Comparison of ENCODE assay signal across 2 cellular contexts in the genomic region with DNA sequence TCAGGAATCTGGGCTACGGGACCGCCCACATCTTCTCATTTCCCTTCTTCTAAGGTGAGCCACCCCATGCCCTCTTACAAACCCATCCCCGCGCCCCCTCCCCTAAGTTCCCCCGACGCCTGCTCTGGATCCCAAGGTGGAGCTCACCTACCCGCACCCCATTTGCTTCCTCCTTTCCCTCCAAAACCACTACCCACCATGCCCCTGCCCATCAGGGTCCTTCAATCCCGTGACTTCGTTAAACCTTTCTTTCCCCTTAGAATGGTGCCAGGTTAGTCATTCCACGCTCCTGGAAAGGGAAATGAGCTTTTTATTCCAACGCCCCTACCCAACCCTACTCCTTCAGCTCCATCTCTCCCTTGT.
TF ChIP-seq lines count a peak whose summit lies in the region.

No MANE protein-coding gene starts in this region.

TF ChIP-seq in SK-N-SH, 30 proteins besides CTCF, POLR2A, EP300 and RAD21 (continued from another document):
- TF ChIP-seq, protein P1, sequence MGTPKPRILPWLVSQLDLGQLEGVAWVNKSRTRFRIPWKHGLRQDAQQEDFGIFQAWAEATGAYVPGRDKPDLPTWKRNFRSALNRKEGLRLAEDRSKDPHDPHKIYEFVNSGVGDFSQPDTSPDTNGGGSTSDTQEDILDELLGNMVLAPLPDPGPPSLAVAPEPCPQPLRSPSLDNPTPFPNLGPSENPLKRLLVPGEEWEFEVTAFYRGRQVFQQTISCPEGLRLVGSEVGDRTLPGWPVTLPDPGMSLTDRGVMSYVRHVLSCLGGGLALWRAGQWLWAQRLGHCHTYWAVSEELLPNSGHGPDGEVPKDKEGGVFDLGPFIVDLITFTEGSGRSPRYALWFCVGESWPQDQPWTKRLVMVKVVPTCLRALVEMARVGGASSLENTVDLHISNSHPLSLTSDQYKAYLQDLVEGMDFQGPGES (IDR thresholded peaks at IDR 0.05; ENCODE audit: low read depth, low read length) = no peak
- no peak for TF ChIP-seq FOSL2 (IDR thresholded peaks at IDR 0.05; ENCODE audit: borderline replicate concordance, low read depth)
- no peak for TF ChIP-seq NRF1 (IDR thresholded peaks at IDR 0.05; ENCODE audit: low read depth, low read length)
- TF ChIP-seq SIN3A (IDR thresholded peaks at IDR 0.05; ENCODE audit: borderline replicate concordance, low read depth, low read length) = no peak
TF ChIP-seq in SK-N-SH: peak in this region for 0.

TF ChIP-seq in SK-N-SH treated with all-trans-retinoic acid at 6 μM for 48 hours, 23 proteins besides CTCF, POLR2A, EP300 and RAD21 (continued from another document):
- TF ChIP-seq, protein P2, sequence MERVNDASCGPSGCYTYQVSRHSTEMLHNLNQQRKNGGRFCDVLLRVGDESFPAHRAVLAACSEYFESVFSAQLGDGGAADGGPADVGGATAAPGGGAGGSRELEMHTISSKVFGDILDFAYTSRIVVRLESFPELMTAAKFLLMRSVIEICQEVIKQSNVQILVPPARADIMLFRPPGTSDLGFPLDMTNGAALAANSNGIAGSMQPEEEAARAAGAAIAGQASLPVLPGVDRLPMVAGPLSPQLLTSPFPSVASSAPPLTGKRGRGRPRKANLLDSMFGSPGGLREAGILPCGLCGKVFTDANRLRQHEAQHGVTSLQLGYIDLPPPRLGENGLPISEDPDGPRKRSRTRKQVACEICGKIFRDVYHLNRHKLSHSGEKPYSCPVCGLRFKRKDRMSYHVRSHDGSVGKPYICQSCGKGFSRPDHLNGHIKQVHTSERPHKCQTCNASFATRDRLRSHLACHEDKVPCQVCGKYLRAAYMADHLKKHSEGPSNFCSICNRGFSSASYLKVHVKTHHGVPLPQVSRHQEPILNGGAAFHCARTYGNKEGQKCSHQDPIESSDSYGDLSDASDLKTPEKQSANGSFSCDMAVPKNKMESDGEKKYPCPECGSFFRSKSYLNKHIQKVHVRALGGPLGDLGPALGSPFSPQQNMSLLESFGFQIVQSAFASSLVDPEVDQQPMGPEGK (CRISPR knock-in tag; IDR thresholded peaks at IDR 0.05; ENCODE audit: borderline replicate concordance) = no peak
- TF ChIP-seq OSR1 (CRISPR knock-in tag; IDR thresholded peaks at IDR 0.05) = no peak
